ENCODE assay signal across 2 cellular contexts in the genomic region with DNA sequence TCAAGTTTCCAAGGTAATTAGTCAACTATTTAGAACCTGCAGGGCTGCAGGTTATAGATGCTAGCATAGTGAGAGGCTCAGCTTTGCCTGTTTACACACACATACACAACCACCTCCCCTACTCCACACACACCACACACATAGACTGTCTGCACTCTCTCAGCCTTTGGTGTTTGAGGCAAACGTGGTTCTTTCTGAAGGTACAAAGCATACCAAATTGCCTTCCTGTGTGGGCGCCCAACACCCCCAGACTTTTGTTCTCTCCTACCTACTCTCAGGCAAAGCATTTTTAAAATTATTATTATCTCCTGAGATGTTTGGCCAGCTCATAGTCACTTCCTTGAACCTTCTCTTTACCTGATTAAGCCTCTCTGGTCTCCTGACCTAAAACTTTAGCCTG.
TF ChIP-seq lines count a peak whose summit lies in the region.

No MANE protein-coding gene starts in this region.

TF ChIP-seq in HEK293, 187 proteins besides CTCF, POLR2A, EP300 and RAD21:
- TF ChIP-seq ZNF416 (tag by site-specific recombination; IDR thresholded peaks at IDR 0.05) = no peak
- peak; percentile 44; the same call in 1 of the 2 replicates for TF ChIP-seq ZFHX2 (tag by site-specific recombination; conservative IDR thresholded peaks at IDR 0.05)
- TF ChIP-seq ZXDB (tag by site-specific recombination; IDR thresholded peaks at IDR 0.05) = no peak
- no peak for TF ChIP-seq ZNF146 (tag by site-specific recombination; IDR thresholded peaks at IDR 0.05)
- TF ChIP-seq ZNF654 (tag by site-specific recombination; IDR thresholded peaks at IDR 0.05; ENCODE audit: low read depth) = no peak
- TF ChIP-seq, protein P1, sequence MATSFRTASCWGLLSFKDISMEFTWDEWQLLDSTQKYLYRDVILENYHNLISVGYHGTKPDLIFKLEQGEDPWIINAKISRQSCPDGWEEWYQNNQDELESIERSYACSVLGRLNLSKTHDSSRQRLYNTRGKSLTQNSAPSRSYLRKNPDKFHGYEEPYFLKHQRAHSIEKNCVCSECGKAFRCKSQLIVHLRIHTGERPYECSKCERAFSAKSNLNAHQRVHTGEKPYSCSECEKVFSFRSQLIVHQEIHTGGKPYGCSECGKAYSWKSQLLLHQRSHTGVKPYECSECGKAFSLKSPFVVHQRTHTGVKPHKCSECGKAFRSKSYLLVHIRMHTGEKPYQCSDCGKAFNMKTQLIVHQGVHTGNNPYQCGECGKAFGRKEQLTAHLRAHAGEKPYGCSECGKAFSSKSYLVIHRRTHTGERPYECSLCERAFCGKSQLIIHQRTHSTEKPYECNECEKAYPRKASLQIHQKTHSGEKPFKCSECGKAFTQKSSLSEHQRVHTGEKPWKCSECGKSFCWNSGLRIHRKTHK (tag by site-specific recombination; IDR thresholded peaks at IDR 0.05) = no peak
- no peak for TF ChIP-seq ZFP37 (tag by site-specific recombination; IDR thresholded peaks at IDR 0.05)
- peak; percentile 33; the same call in 1 of the 2 replicates for TF ChIP-seq ZNF133 (tag by site-specific recombination; IDR thresholded peaks at IDR 0.05)
- TF ChIP-seq TRIM28 (IDR thresholded peaks at IDR 0.05; ENCODE audit: borderline replicate concordance, low read length) = no peak

TF ChIP-seq in H1, 55 proteins besides CTCF, POLR2A, EP300 and RAD21 (continued from another document):
- no peak for TF ChIP-seq BRCA1 (IDR thresholded peaks at IDR 0.05; ENCODE audit: low read depth, low read length)
- TF ChIP-seq CEBPB (IDR thresholded peaks at IDR 0.05; ENCODE audit: low read depth, low read length) = no peak
- TF ChIP-seq TBP (IDR thresholded peaks at IDR 0.05; ENCODE audit: low read depth, low read length) = no peak
- TF ChIP-seq CREB1 (IDR thresholded peaks at IDR 0.05) = no peak
- no peak for TF ChIP-seq TAF7 (optimal IDR thresholded peaks at IDR 0.05; ENCODE audit: borderline replicate concordance, low read depth, low read length)
- no peak for TF ChIP-seq TEAD4 (IDR thresholded peaks at IDR 0.05; ENCODE audit: low read depth, low read length)
- TF ChIP-seq, protein P2, sequence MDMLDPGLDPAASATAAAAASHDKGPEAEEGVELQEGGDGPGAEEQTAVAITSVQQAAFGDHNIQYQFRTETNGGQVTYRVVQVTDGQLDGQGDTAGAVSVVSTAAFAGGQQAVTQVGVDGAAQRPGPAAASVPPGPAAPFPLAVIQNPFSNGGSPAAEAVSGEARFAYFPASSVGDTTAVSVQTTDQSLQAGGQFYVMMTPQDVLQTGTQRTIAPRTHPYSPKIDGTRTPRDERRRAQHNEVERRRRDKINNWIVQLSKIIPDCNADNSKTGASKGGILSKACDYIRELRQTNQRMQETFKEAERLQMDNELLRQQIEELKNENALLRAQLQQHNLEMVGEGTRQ (IDR thresholded peaks at IDR 0.05; ENCODE audit: low read length) = no peak
- TF ChIP-seq RNF2 (IDR thresholded peaks at IDR 0.05; ENCODE audit: borderline replicate concordance, low read depth, low read length, missing control alignments, poor library complexity, severe bottlenecking) = no peak
- no peak for TF ChIP-seq RXRA (IDR thresholded peaks at IDR 0.05; ENCODE audit: insufficient read depth, low read depth, low read length)
- no peak for TF ChIP-seq SIRT6 (IDR thresholded peaks at IDR 0.05; ENCODE audit: low read length)
- no peak for TF ChIP-seq KDM5A (IDR thresholded peaks at IDR 0.05; ENCODE audit: low read length)
- no peak for TF ChIP-seq MAFK (IDR thresholded peaks at IDR 0.05; ENCODE audit: low read depth, low read length)
- TF ChIP-seq SRF (IDR thresholded peaks at IDR 0.05; ENCODE audit: low read depth, low read length) = no peak
- TF ChIP-seq HDAC6 (IDR thresholded peaks at IDR 0.05; ENCODE audit: low read depth, low read length) = no peak
